Comparison of ENCODE assay signal across 8 cellular contexts in the genomic region with DNA sequence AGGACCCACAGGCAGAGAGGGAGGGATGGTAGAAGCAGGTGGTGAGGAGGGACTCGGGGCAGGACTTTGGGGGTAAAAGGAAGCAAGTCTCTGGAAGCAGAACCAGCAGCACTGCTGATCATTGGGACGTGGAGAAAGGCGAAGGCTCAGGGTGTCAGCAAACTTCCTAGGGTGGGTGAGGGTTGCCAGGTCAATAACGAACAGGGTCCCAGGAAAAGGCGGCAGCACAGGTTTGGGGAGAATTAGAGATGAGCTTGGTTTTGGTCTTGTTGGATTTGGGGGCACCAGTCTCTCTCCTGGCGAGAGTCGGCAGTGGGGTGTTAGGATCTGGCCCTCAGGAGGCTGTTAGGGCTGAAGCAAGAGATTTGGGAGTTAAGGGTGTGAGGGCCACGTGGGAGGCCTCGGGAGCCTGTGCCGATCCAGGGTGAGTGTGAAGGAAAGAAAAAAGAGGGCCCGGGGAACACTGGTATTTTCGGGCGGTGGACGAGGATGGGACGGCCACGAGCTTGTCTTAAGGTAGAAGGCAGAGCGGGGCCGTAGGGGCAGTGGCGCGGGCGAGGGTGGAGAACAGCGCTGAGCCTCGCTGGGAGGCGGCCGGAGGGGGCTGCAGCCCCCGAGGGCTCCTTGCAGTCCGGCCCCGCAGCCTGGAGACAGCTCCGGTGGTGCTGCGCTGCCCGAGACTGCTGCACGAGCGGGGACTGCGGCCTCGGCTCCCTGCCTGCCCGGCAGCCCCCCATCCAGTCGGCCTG. TPM values are rescaled to one million over a fixed set of nuclear protein-coding genes. Genes with fewer than 3 reads are reported as not detected.
DNase-seq lines count a peak whose midpoint lies in the region; ATAC-seq and TF ChIP-seq lines count a peak whose summit lies in the region.

No MANE protein-coding gene starts in this region.

- H3K4me3 ChIP-seq in HEK293 (ENCODE audit: low read depth, low read length) (peak overlapping the region; percentile 62; the same call in 1 of the 2 replicates), iPS-11a (ENCODE audit: low read depth, low read length) (peak overlapping the region; percentile 69), skin epidermis (peak overlapping the region; percentile 36 to 62 (median 57))

- POLR2A ChIA-PET in HEK293 (lab: Yijun Ruan, JAX) (interaction anchor here (0.5 to 2.3 kb wide), 5 partner anchors 53 to 385 kb away, joined by 3 to 33 read pairs (median 4); a partner anchor contains a TSS), WTC11 (lab: Charles Lee) (interaction anchor here (1.2 to 3.2 kb wide), 2 partner anchors 20 to 22 kb away, joined by 5 to 16 read pairs; no protein-coding TSS in a partner anchor)

- ATAC-seq in WTC11 (peak; percentile 54), HG03520 (IDR thresholded peaks at IDR 0.05; ENCODE audit: unreplicated experiment) (no peak), GM21529 (IDR thresholded peaks at IDR 0.05; ENCODE audit: unreplicated experiment) (no peak)

- peak overlapping the region; percentile 70 for H3K4me3 Mint-ChIP-seq in WTC11

- H3K9me3 Mint-ChIP-seq in WTC11 = no peaks in the 10 kb centered on the region

- H3K4me1 Mint-ChIP-seq in WTC11 = peaks cover 30% of the 10 kb centered on the region

- no peaks in the 10 kb centered on the region for H3K9me3 ChIP-seq in HEK293 (ENCODE audit: control insufficient read depth, insufficient read depth, low read depth, low read length)

- no peak overlapping the region for H3K27ac Mint-ChIP-seq in WTC11

- H3K36me3 ChIP-seq in HEK293 (ENCODE audit: control insufficient read depth in 2 of 2, insufficient read depth in 1 of 2, low read length in 2 of 2) = no peaks in the 10 kb centered on the region

- TF ChIP-seq CTCF in HEK293 (tag by site-specific recombination; IDR thresholded peaks at IDR 0.05) = no peak
- no peak for TF ChIP-seq CTCF in WTC11 (IDR thresholded peaks at IDR 0.05)

- H3K27ac ChIP-seq in HEK293 (ENCODE audit: extremely low read depth, low read depth, low read length) = peak overlapping the region; percentile 37; the same call in 1 of the 2 replicates
- peak overlapping the region in 17 of 21 experiments; percentile 36 to 87 (median 81) for H3K27ac ChIP-seq in skin epidermis

- no peak for DNase-seq in WTC11 (ENCODE audit: low spot score)
- DNase-seq in T1000 (lab: John Stamatoyannopoulos, UW) = no peak
- no peak for DNase-seq in nucleus accumbens (lab: John Stamatoyannopoulos, UW)

- H3K36me3 Mint-ChIP-seq in WTC11 = 0 out of 2 replicates have a peak, but pooled peaks cover 3% of the 10 kb centered on the region

- H3K27me3 Mint-ChIP-seq in WTC11 (ENCODE audit: low read depth) = peaks cover 53% of the 10 kb centered on the region

- CTCF ChIA-PET in HEK293 (lab: Yijun Ruan, JAX) = interaction anchor here (0.6 to 5.1 kb wide), 6 partner anchors 26 to 499 kb away, joined by 3 to 36 read pairs (median 8); a partner anchor contains a TSS
- CTCF ChIA-PET in WTC11 (lab: Charles Lee) = interaction anchor here (0.8 to 4.1 kb wide), 13 partner anchors 12 to 115 kb away, joined by 3 to 47 read pairs (median 4); a partner anchor contains a TSS

- peaks cover 5% of the 10 kb centered on the region for H3K4me1 ChIP-seq in HEK293 (ENCODE audit: control insufficient read depth, insufficient read depth, low read length)

TF ChIP-seq in HEK293, 187 proteins besides CTCF, POLR2A, EP300 and RAD21:
- TF ChIP-seq HOXC10 (CRISPR knock-in tag; IDR thresholded peaks at IDR 0.05) = no peak
- no peak for TF ChIP-seq SALL2 (tag by site-specific recombination; IDR thresholded peaks at IDR 0.05; ENCODE audit: borderline replicate concordance)

TF ChIP-seq in WTC11, 78 proteins besides CTCF, POLR2A, EP300 and RAD21:
- TF ChIP-seq ZNF219 (CRISPR knock-in tag; IDR thresholded peaks at IDR 0.05; ENCODE audit: borderline replicate concordance) (no peak), NR3C1 (CRISPR knock-in tag; conservative IDR thresholded peaks at IDR 0.05; ENCODE audit: low read depth) (0 out of 2 replicates have a peak, but pooled peaks have one; percentile 86), FOXJ3 (CRISPR knock-in tag; IDR thresholded peaks at IDR 0.05; ENCODE audit: borderline replicate concordance) (no peak), GTF2I (CRISPR knock-in tag; conservative IDR thresholded peaks at IDR 0.05) (no peak), TEAD1 (CRISPR knock-in tag; IDR thresholded peaks at IDR 0.05) (peak; percentile 14; the same call in 1 of the 2 replicates), FOXK1 (CRISPR knock-in tag; IDR thresholded peaks at IDR 0.05) (0 out of 2 replicates have a peak, but pooled peaks have one; percentile 17), ZNF138 (CRISPR knock-in tag; conservative IDR thresholded peaks at IDR 0.05) (no peak), NFATC4 (CRISPR knock-in tag; IDR thresholded peaks at IDR 0.05) (no peak), CREM (CRISPR knock-in tag; IDR thresholded peaks at IDR 0.05) (no peak), KAT7 (CRISPR knock-in tag; IDR thresholded peaks at IDR 0.05; ENCODE audit: borderline replicate concordance) (no peak), EMX1 (CRISPR knock-in tag; IDR thresholded peaks at IDR 0.05) (no peak), NFE2L1 (CRISPR knock-in tag; IDR thresholded peaks at IDR 0.05) (0 out of 2 replicates have a peak, but pooled peaks have one; percentile 29), TEAD4 (CRISPR knock-in tag; IDR thresholded peaks at IDR 0.05) (no peak), ZNF263 (CRISPR knock-in tag; IDR thresholded peaks at IDR 0.05; ENCODE audit: low read depth) (no peak), SMAD3 (CRISPR knock-in tag; IDR thresholded peaks at IDR 0.05; ENCODE audit: borderline replicate concordance) (no peak), ELF4 (CRISPR knock-in tag; IDR thresholded peaks at IDR 0.05; ENCODE audit: low read depth) (no peak), ZNF121 (CRISPR knock-in tag; IDR thresholded peaks at IDR 0.05) (no peak), ZNF396 (CRISPR knock-in tag; IDR thresholded peaks at IDR 0.05; ENCODE audit: borderline replicate concordance) (no peak)
- TF ChIP-seq, protein P1, sequence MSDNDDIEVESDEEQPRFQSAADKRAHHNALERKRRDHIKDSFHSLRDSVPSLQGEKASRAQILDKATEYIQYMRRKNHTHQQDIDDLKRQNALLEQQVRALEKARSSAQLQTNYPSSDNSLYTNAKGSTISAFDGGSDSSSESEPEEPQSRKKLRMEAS (CRISPR knock-in tag; IDR thresholded peaks at IDR 0.05) = peak; percentile 67; the same call in 1 of the 2 replicates
- TF ChIP-seq, protein P2, sequence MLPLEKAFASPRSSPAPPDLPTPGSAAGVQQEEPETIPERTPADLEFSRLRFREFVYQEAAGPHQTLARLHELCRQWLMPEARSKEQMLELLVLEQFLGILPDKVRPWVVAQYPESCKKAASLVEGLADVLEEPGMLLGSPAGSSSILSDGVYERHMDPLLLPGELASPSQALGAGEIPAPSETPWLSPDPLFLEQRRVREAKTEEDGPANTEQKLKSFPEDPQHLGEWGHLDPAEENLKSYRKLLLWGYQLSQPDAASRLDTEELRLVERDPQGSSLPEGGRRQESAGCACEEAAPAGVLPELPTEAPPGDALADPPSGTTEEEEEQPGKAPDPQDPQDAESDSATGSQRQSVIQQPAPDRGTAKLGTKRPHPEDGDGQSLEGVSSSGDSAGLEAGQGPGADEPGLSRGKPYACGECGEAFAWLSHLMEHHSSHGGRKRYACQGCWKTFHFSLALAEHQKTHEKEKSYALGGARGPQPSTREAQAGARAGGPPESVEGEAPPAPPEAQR (CRISPR knock-in tag; IDR thresholded peaks at IDR 0.05) = no peak
- TF ChIP-seq, protein P3, sequence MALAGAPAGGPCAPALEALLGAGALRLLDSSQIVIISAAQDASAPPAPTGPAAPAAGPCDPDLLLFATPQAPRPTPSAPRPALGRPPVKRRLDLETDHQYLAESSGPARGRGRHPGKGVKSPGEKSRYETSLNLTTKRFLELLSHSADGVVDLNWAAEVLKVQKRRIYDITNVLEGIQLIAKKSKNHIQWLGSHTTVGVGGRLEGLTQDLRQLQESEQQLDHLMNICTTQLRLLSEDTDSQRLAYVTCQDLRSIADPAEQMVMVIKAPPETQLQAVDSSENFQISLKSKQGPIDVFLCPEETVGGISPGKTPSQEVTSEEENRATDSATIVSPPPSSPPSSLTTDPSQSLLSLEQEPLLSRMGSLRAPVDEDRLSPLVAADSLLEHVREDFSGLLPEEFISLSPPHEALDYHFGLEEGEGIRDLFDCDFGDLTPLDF (CRISPR knock-in tag; IDR thresholded peaks at IDR 0.05) = no peak
- TF ChIP-seq, protein P4, sequence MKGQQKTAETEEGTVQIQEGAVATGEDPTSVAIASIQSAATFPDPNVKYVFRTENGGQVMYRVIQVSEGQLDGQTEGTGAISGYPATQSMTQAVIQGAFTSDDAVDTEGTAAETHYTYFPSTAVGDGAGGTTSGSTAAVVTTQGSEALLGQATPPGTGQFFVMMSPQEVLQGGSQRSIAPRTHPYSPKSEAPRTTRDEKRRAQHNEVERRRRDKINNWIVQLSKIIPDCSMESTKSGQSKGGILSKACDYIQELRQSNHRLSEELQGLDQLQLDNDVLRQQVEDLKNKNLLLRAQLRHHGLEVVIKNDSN (CRISPR knock-in tag; IDR thresholded peaks at IDR 0.05) = 0 out of 2 replicates have a peak, but pooled peaks have one; percentile 26
- TF ChIP-seq, protein P5, sequence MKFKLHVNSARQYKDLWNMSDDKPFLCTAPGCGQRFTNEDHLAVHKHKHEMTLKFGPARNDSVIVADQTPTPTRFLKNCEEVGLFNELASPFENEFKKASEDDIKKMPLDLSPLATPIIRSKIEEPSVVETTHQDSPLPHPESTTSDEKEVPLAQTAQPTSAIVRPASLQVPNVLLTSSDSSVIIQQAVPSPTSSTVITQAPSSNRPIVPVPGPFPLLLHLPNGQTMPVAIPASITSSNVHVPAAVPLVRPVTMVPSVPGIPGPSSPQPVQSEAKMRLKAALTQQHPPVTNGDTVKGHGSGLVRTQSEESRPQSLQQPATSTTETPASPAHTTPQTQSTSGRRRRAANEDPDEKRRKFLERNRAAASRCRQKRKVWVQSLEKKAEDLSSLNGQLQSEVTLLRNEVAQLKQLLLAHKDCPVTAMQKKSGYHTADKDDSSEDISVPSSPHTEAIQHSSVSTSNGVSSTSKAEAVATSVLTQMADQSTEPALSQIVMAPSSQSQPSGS (CRISPR knock-in tag; IDR thresholded peaks at IDR 0.05; ENCODE audit: borderline replicate concordance, low read depth) = no peak

RNA-seq across cellular contexts. Expression of a gene that starts 0.8 kb away (rescaled TPM):
- total RNA-seq in WTC11 (2021) = 4.2 to 5.1 TPM (median 4.9 TPM) in 3 replicates

RNA-seq across cellular contexts. Expression of a gene that starts 55.4 kb away (rescaled TPM):
- total RNA-seq in WTC11 (2021) = 41.1 to 41.7 TPM (median 41.3 TPM) in 3 replicates

RNA-seq across cellular contexts. Expression of a gene that starts 55.5 kb away (rescaled TPM):
- 55.3 to 60.0 TPM (median 58.0 TPM) in 3 replicates for total RNA-seq in WTC11 (2021)
